Comparison of ENCODE assay signal across 21 cellular contexts in genomic region chr1:23286401-23286800, GRCh38. TPM values are rescaled to one million over a fixed set of nuclear protein-coding genes. Genes with fewer than 3 reads are reported as not detected.
A peak's percentile ranks its signal among the peaks of the same experiment; 100 is the strongest.
DNase-seq lines count a peak whose midpoint lies in the region; ATAC-seq, FAIRE-seq and TF ChIP-seq lines count a peak whose summit lies in the region.
"Had no signal": no experiment of that assay in that cellular context is flagged by ENCODE, and none has a peak within 500 bp of the region (broad histone marks: within the 10 kb centered on the region; RNA-seq: fewer than 3 reads in every experiment).

No MANE protein-coding gene starts in this region.

- H3K4me3 ChIP-seq in Panc1 (ENCODE audit: low read depth in 2 of 2, low read length in 2 of 2): no peak overlapping the region
- H3K4me3 ChIP-seq in astrocyte (ENCODE audit: insufficient read depth, low read depth, low read length): no peak overlapping the region

- CTCF ChIA-PET in Panc1 (lab: Charles Lee): no interaction called here

- H3K4me3 Mint-ChIP-seq in astrocyte (ENCODE audit: unreplicated experiment): no peak overlapping the region
- H3K4me3 Mint-ChIP-seq: CD4-positive, alpha-beta memory T cell; H9 had no signal

- H3K79me2 ChIP-seq in astrocyte (ENCODE audit: insufficient read depth, low read length): no peaks in the 10 kb centered on the region

- TF ChIP-seq CTCF in Panc1 (IDR thresholded peaks at IDR 0.05) (no peak), astrocyte (IDR thresholded peaks at IDR 0.05; ENCODE audit: insufficient read depth, low read depth, low read length) (no peak)

- peaks cover 7% of the 10 kb centered on the region for H3K36me3 Mint-ChIP-seq in astrocyte (ENCODE audit: low read depth, unreplicated experiment)

- no peaks in the 10 kb centered on the region for H3K9me3 Mint-ChIP-seq in astrocyte (ENCODE audit: unreplicated experiment)
- H3K9me3 Mint-ChIP-seq: CD4-positive, alpha-beta memory T cell; H9 had no signal

- FAIRE-seq in astrocyte (lab: Jason Lieb, UNC): no peak
- FAIRE-seq: GM19239 had no signal

- ATAC-seq in Panc1 (no peak), HG02678 (IDR thresholded peaks at IDR 0.05; ENCODE audit: unreplicated experiment) (no peak)

- H3K9ac ChIP-seq in astrocyte (ENCODE audit: low read length): no peak overlapping the region

- H3K27me3 ChIP-seq in Panc1 (ENCODE audit: control insufficient read depth, insufficient read depth, low read length) (no peaks in the 10 kb centered on the region), astrocyte (ENCODE audit: insufficient read depth, low read length) (no peaks in the 10 kb centered on the region)

- H3K4me1 ChIP-seq in Panc1 (ENCODE audit: control insufficient read depth, insufficient read depth, low read length): peaks cover 18% of the 10 kb centered on the region
- H3K4me1 ChIP-seq in astrocyte (ENCODE audit: insufficient read depth, low read length): peaks cover 21% of the 10 kb centered on the region

- in situ Hi-C loops in Panc1 (cut with HindIII; ENCODE audit: low pct_unique_long_range_greater_than_20kb, low sequenced_read_pairs): no loop called here

- H3K36me3 ChIP-seq in Panc1 (ENCODE audit: control insufficient read depth, insufficient read depth, low read length): peaks cover 52% of the 10 kb centered on the region
- peaks cover 42% of the 10 kb centered on the region for H3K36me3 ChIP-seq in astrocyte (ENCODE audit: insufficient read depth, low read length)

- no peaks in the 10 kb centered on the region for H3K9me3 ChIP-seq in Panc1 (ENCODE audit: control insufficient read depth, insufficient read depth, low read depth, low read length)
- H3K9me3 ChIP-seq in astrocyte (ENCODE audit: insufficient read depth, low read depth, low read length): no peaks in the 10 kb centered on the region

- intact Hi-C loops in Panc1 (cut with micrococcal nuclease; ENCODE audit: unreplicated experiment): no loop called here

- BruUV-seq in Panc1 (replicated peaks; lab: Mats Ljungman, UMichigan): TSS peak; percentile 5

- H2AFZ ChIP-seq in astrocyte (ENCODE audit: low read depth, low read length): no peak overlapping the region

- POLR2A ChIA-PET in Panc1 (lab: Charles Lee): no interaction called here

- DNase-seq in AG08395 (ENCODE audit: low spot score) (peak; percentile 4), GM03348 (ENCODE audit: low spot score) (peak; percentile 38), Panc1 (ENCODE audit: low read depth, low spot score) (no peak), astrocyte (ENCODE audit: low read depth) (peak; percentile 18), H4 (ENCODE audit: low spot score) (no peak), anterior cingulate cortex (lab: John Stamatoyannopoulos, UW) (no peak), DMS53 treated with DMSO at 0.1 percent for 48 hours (lab: John Stamatoyannopoulos, UW; ENCODE audit: unreplicated experiment) (no peak)
- DNase-seq: C1 segment of cervical spinal cord; CD4-positive, alpha-beta memory T cell; COR-L47; DMS79; H9; NCI-H1092; NCI-H1417 treated with DMSO at 0.1 percent for 48 hours; NCI-H1694 treated with DMSO at 0.1 percent for 48 hours; NCI-H2081; NCI-H2227 treated with DMSO at 0.1 percent for 48 hours; NCI-H526 treated with DMSO at 0.1 percent for 48 hours had no signal

- no peaks in the 10 kb centered on the region for H3K27me3 Mint-ChIP-seq in astrocyte (ENCODE audit: low read depth, unreplicated experiment)
- H3K27me3 Mint-ChIP-seq: CD4-positive, alpha-beta memory T cell had no signal

- H4K20me1 ChIP-seq in astrocyte (ENCODE audit: insufficient read depth, low read length): peaks cover 10% of the 10 kb centered on the region

- H3K4me2 ChIP-seq in astrocyte (ENCODE audit: low read length): no peak overlapping the region

- no peak overlapping the region for H3K27ac Mint-ChIP-seq in astrocyte (ENCODE audit: unreplicated experiment)
- H3K27ac Mint-ChIP-seq: H9 had no signal

- H3K27ac ChIP-seq in Panc1 (ENCODE audit: low read length) (no peak overlapping the region), astrocyte (ENCODE audit: low read depth, low read length) (no peak overlapping the region)
- H3K27ac ChIP-seq: HL-60 had no signal

- peaks cover 15% of the 10 kb centered on the region for H3K4me1 Mint-ChIP-seq in astrocyte (ENCODE audit: low read depth, unreplicated experiment)
- H3K4me1 Mint-ChIP-seq: H9 had no signal

RNA-seq across cellular contexts. Expression of gene HNRNPR, which starts 57.7 kb away (rescaled TPM):
- total RNA-seq in Panc1 (2021; ENCODE audit: unreplicated experiment) (173 TPM), astrocyte (109 and 113 TPM in 2 replicates)
- polyA plus RNA-seq in Panc1 (2012; ENCODE audit: insufficient read length): 117 TPM
- total RNA-seq in H4 (2014; rRNA removed; shearing (Covaris generic)): 165 and 180 TPM in 2 replicates

Comparison
In these comparisons a context has a peak if more than half of its experiments do, and no peak if none do; other contexts are left out.
1. DNase-seq: peak in AG08395 (single experiment), GM03348 (single experiment) and astrocyte (single experiment); none in Panc1 (single experiment), H4 (single experiment), anterior cingulate cortex (0 of 58) and DMS53 treated with DMSO at 0.1 percent for 48 hours (single experiment).